Comparison of ENCODE assay signal across 12 cellular contexts in genomic region chr9:42238862-42239261, GRCh38. TPM values are rescaled to one million over a fixed set of nuclear protein-coding genes. Genes with fewer than 3 reads are reported as not detected.
A peak's percentile ranks its signal among the peaks of the same experiment; 100 is the strongest.
DNase-seq lines count a peak whose midpoint lies in the region; ATAC-seq, FAIRE-seq and TF ChIP-seq lines count a peak whose summit lies in the region.
"Not testable (repeated sequence)": the region's sequence is repeated elsewhere in the genome, so short reads cannot be mapped to it uniquely, and the experiment has no call there.
"Had no signal": no experiment of that assay in that cellular context is flagged by ENCODE, and none has a peak within 500 bp of the region (broad histone marks: within the 10 kb centered on the region; RNA-seq: fewer than 3 reads in every experiment).

No MANE protein-coding gene starts in this region.

- FAIRE-seq in endothelial cell of umbilical vein (lab: Jason Lieb, UNC) = not testable (repeated sequence)

- DNase-seq in H7 (peak; percentile 1), M059J (ENCODE audit: low read depth) (peak; percentile 5), dermis blood vessel endothelial cell (peak; percentile 30), endothelial cell of umbilical vein (ENCODE audit: low read depth, low spot score) (peak; percentile 23)
- not testable (repeated sequence) for DNase-seq in Right ventricle myocardium superior, left lung

- BruUV-seq in endothelial cell of umbilical vein (replicated peaks; lab: Mats Ljungman, UMichigan) = not testable (repeated sequence)

- intact Hi-C loops in endothelial cell of umbilical vein (cut with micrococcal nuclease); Right ventricle myocardium superior (cut with DNase I); left lung (cut with DNase I): not testable (repeated sequence)

- not testable (repeated sequence) for H3K79me2 ChIP-seq in endothelial cell of umbilical vein (ENCODE audit: control insufficient read depth, insufficient read depth, low read length)

- peak; percentile 11 for ATAC-seq in Right ventricle myocardium superior (ENCODE audit: poor library complexity)
- ATAC-seq in left lung = peak; percentile 35

- not testable (repeated sequence) for TF ChIP-seq CTCF in endothelial cell of umbilical vein (IDR thresholded peaks at IDR 0.05; ENCODE audit: extremely low read depth in 1 of 2, insufficient read depth in 1 of 2, low read depth in 1 of 2, low read length in 2 of 2); left lung (IDR thresholded peaks at IDR 0.05)

- POLR2A ChIA-PET in endothelial cell of umbilical vein (lab: Charles Lee) = not testable (repeated sequence)

- not testable (repeated sequence) for H3K9me1 ChIP-seq in endothelial cell of umbilical vein (replicated peaks; ENCODE audit: control insufficient read depth, extremely low read depth, insufficient read depth, low read length)

- CTCF ChIA-PET in endothelial cell of umbilical vein (lab: Charles Lee) = not testable (repeated sequence)

- not testable (repeated sequence) for H3K9ac ChIP-seq in endothelial cell of umbilical vein (replicated peaks; ENCODE audit: extremely low read depth, insufficient read depth, low read length)

- dilution Hi-C loops in endothelial cell of umbilical vein (cut with MboI; ENCODE audit: extremely low pct_ligation_motif_present, low sequenced_read_pairs) = not testable (repeated sequence)

- not testable (repeated sequence) for TF ChIP-seq POLR2A in endothelial cell of umbilical vein (IDR thresholded peaks at IDR 0.05; ENCODE audit: low read depth, low read length)

- not testable (repeated sequence) for H3K4me1 ChIP-seq in endothelial cell of umbilical vein (ENCODE audit: control insufficient read depth, extremely low read depth, insufficient read depth, low read length); left lung

- H3K27me3 ChIP-seq in H7 (ENCODE audit: control insufficient read depth, insufficient read depth, low read length); endothelial cell of umbilical vein (ENCODE audit: control insufficient read depth in 2 of 2, insufficient read depth in 2 of 2, low read length in 2 of 2); left lung: not testable (repeated sequence)

- not testable (repeated sequence) for H3K9me3 ChIP-seq in endothelial cell of umbilical vein (replicated peaks; ENCODE audit: control insufficient read depth, insufficient read depth, low read length); left lung

- not testable (repeated sequence) for H3K4me3 ChIP-seq in H7 (ENCODE audit: insufficient read depth, low read depth, low read length); endothelial cell of umbilical vein (replicated peaks in 1 of 3; ENCODE audit: insufficient read depth in 1 of 3, low read depth in 1 of 3, low read length in 3 of 3); left lung

- H3K36me3 ChIP-seq in H7 (replicated peaks; ENCODE audit: control insufficient read depth, insufficient read depth, low read length); endothelial cell of umbilical vein (ENCODE audit: control insufficient read depth in 2 of 2, extremely low read depth in 1 of 2, insufficient read depth in 2 of 2, low read length in 2 of 2); left lung: not testable (repeated sequence)

- H4K20me1 ChIP-seq in endothelial cell of umbilical vein (replicated peaks; ENCODE audit: control insufficient read depth, extremely low read depth, insufficient read depth, low read length) = not testable (repeated sequence)

- H3K27ac ChIP-seq in endothelial cell of umbilical vein (ENCODE audit: insufficient read depth, low read depth, low read length); left lung: not testable (repeated sequence)

- not testable (repeated sequence) for H2AFZ ChIP-seq in endothelial cell of umbilical vein (ENCODE audit: low read depth, low read length)

- H3K4me2 ChIP-seq in endothelial cell of umbilical vein (ENCODE audit: insufficient read depth, low read length) = not testable (repeated sequence)

RNA-seq across cellular contexts. Expression of gene SPATA31A6, which starts 55.4 kb away (rescaled TPM):
- not detected in 2 replicates for total RNA-seq in H7 (2014; rRNA removed; shearing (Covaris generic))
- total RNA-seq in M059J (2014; rRNA removed; shearing (Covaris generic)) = not detected in 2 replicates
- total RNA-seq in dermis blood vessel endothelial cell (not detected in 2 replicates), endothelial cell of umbilical vein (not detected in 2 replicates), Right ventricle myocardium superior (not detected), left lung (not detected)
- polyA plus RNA-seq in endothelial cell of umbilical vein = not detected in 2 replicates
- not detected in 2 replicates for polyA plus RNA-seq in endothelial cell of umbilical vein (2011; cell fraction: cytosol; rRNA removed)
- not detected in 2 replicates for polyA plus RNA-seq in endothelial cell of umbilical vein (2011; cell fraction: nucleus; rRNA removed)
- not detected in 2 replicates for polyA plus RNA-seq in endothelial cell of umbilical vein (2012)
- polyA minus RNA-seq in endothelial cell of umbilical vein = not detected in 2 replicates
- polyA minus RNA-seq in endothelial cell of umbilical vein (2011; cell fraction: cytosol; rRNA and poly(A)+ RNA removed) = not detected
- not detected in 2 replicates for polyA minus RNA-seq in endothelial cell of umbilical vein (2011; cell fraction: nucleus; rRNA and poly(A)+ RNA removed)
- total RNA-seq: A673; CD4-positive, alpha-beta memory T cell; CD4-positive, CD25-positive, alpha-beta regulatory T cell; CD8-positive, alpha-beta memory T cell had no signal
- polyA plus RNA-seq: AG04450; CD14-positive monocyte; CD4-positive, alpha-beta memory T cell; CD4-positive, CD25-positive, alpha-beta regulatory T cell; CD8-positive, alpha-beta memory T cell had no signal
